Comparison of ENCODE assay signal across 35 cellular contexts in genomic region chr17:67066717-67067116, GRCh38. TPM values are rescaled to one million over a fixed set of nuclear protein-coding genes. Genes with fewer than 3 reads are reported as not detected.
"Had no signal": no experiment of that assay in that cellular context is flagged by ENCODE, and none has a peak within 500 bp of the region (broad histone marks: within the 10 kb centered on the region; RNA-seq: fewer than 3 reads in every experiment).

No MANE protein-coding gene starts in this region.

- H3K36me3 ChIP-seq: adrenal gland, esophagus muscularis mucosa, gastrocnemius medialis, heart left ventricle had no signal

- H3K4me1 ChIP-seq: adrenal gland, body of pancreas, esophagus muscularis mucosa, heart left ventricle had no signal

- H3K27me3 ChIP-seq: adrenal gland, body of pancreas, esophagus muscularis mucosa, foreskin keratinocyte, gastrocnemius medialis, heart left ventricle had no signal

- DNase-seq: activated CD4-positive, alpha-beta memory T cell treated with anti-CD3 and anti-CD28 coated beads for 36 hours; activated CD4-positive, alpha-beta T cell treated with anti-CD3 and anti-CD28 coated beads for 36 hours; activated CD4-positive, alpha-beta T cell treated with anti-CD3 and anti-CD28 coated beads, Interleukin-2, amount 10 ng/mL, durations not matched to agents 24 days and 14 days; activated CD4-positive, CD25-positive, alpha-beta regulatory T cell; activated CD4-positive, CD25-positive, alpha-beta regulatory T cell treated with anti-CD3 and anti-CD28 coated beads, Interleukin-2, amount 50 U/mL, for 72 hours; activated CD8-positive, alpha-beta memory T cell treated with anti-CD3 and anti-CD28 coated beads, Interleukin-2, amount 10 ng/mL, durations not matched to agents 7 days and 5 days; activated CD8-positive, alpha-beta memory T cell treated with anti-CD3 and anti-CD28 coated beads, Interleukin-2, amount 50 U/mL, for 4 hours; activated CD8-positive, alpha-beta T cell treated with anti-CD3 and anti-CD28 coated beads, Interleukin-2, amount 10 ng/mL, durations not matched to agents 7 days and 5 days; activated effector memory CD4-positive, alpha-beta T cell treated with anti-CD3 and anti-CD28 coated beads, Interleukin-2, amount 50 U/mL, for 16 hours; activated naive CD4-positive, alpha-beta T cell treated with anti-CD3 and anti-CD28 coated beads for 36 hours; activated naive CD8-positive, alpha-beta T cell treated with anti-CD3 and anti-CD28 coated beads for 36 hours; activated naive CD8-positive, alpha-beta T cell treated with anti-CD3 and anti-CD28 coated beads, Interleukin-2, amount 50 U/mL, for 24 hours; activated T-cell treated with anti-CD3 and anti-CD28 coated beads, Interleukin-2, amount 50 U/mL, for 1 hour; adrenal gland; amygdala; aorta; body of pancreas; cortex of kidney; dermis blood vessel endothelial cell; effector CD4-positive, alpha-beta T cell; effector memory CD8-positive, alpha-beta T cell; erythroblast; foreskin keratinocyte; gastrocnemius medialis; glutamatergic neuron; heart left ventricle; T-helper 17 cell; T1000 had no signal

- H3K36me3 Mint-ChIP-seq: activated CD4-positive, alpha-beta memory T cell treated with anti-CD3 and anti-CD28 coated beads for 36 hours had no signal

- H3K9me3 ChIP-seq: adrenal gland, body of pancreas, esophagus muscularis mucosa, gastrocnemius medialis, heart left ventricle had no signal

- H3K27me3 Mint-ChIP-seq: activated CD4-positive, alpha-beta memory T cell treated with anti-CD3 and anti-CD28 coated beads for 36 hours; activated CD4-positive, alpha-beta T cell treated with anti-CD3 and anti-CD28 coated beads for 36 hours; activated CD4-positive, alpha-beta T cell treated with anti-CD3 and anti-CD28 coated beads, Interleukin-2, amount 10 ng/mL, durations not matched to agents 24 days and 14 days; activated CD8-positive, alpha-beta memory T cell treated with anti-CD3 and anti-CD28 coated beads, Interleukin-2, amount 10 ng/mL, durations not matched to agents 7 days and 5 days; activated naive CD4-positive, alpha-beta T cell treated with anti-CD3 and anti-CD28 coated beads, Interleukin-2, amount 50 U/mL, for 24 hours; activated naive CD8-positive, alpha-beta T cell treated with anti-CD3 and anti-CD28 coated beads for 36 hours; activated naive CD8-positive, alpha-beta T cell treated with anti-CD3 and anti-CD28 coated beads, Interleukin-2, amount 50 U/mL, for 24 hours; effector memory CD8-positive, alpha-beta T cell; T-helper 17 cell had no signal

- H3K27ac Mint-ChIP-seq: activated CD4-positive, alpha-beta memory T cell treated with anti-CD3 and anti-CD28 coated beads for 36 hours; activated CD4-positive, alpha-beta T cell treated with anti-CD3 and anti-CD28 coated beads for 36 hours; activated CD4-positive, alpha-beta T cell treated with anti-CD3 and anti-CD28 coated beads, Interleukin-2, amount 10 ng/mL, durations not matched to agents 24 days and 14 days; activated CD8-positive, alpha-beta memory T cell treated with anti-CD3 and anti-CD28 coated beads, Interleukin-2, amount 10 ng/mL, durations not matched to agents 7 days and 5 days; activated CD8-positive, alpha-beta T cell treated with anti-CD3 and anti-CD28 coated beads, Interleukin-2, amount 10 ng/mL, durations not matched to agents 7 days and 5 days; activated naive CD4-positive, alpha-beta T cell treated with anti-CD3 and anti-CD28 coated beads for 36 hours; activated naive CD4-positive, alpha-beta T cell treated with anti-CD3 and anti-CD28 coated beads, Interleukin-2, amount 50 U/mL, for 24 hours; activated naive CD8-positive, alpha-beta T cell treated with anti-CD3 and anti-CD28 coated beads for 36 hours; activated naive CD8-positive, alpha-beta T cell treated with anti-CD3 and anti-CD28 coated beads, Interleukin-2, amount 50 U/mL, for 24 hours; activated T-helper 1 cell treated with anti-CD3 and anti-CD28 coated beads, Interleukin-12 subunit alpha, Interleukin-12 subunit beta, Interleukin-2, Interleukin-4 antibody, amounts not matched to agents 30 ng/mL and 10 ng/mL and 1 ng/mL, durations not matched to agents 14 hours and 24 hours and 36 hours; activated T-helper 2 cell treated with anti-CD3 and anti-CD28 coated beads, Interferon-gamma antibody, Interleukin-2, Interleukin-4, amounts not matched to agents 10 μg/mL and 5 μg/mL and 100 μg/mL, durations not matched to agents 14 hours and 24 hours and 36 hours; effector memory CD8-positive, alpha-beta T cell; T-helper 17 cell; T-helper 2 cell treated with Interferon-gamma antibody and Interleukin-4, amounts not matched to agents 5 μg/mL and 100 μg/mL, for 36 hours had no signal

- ATAC-seq: activated CD4-positive, alpha-beta T cell treated with anti-CD3 and anti-CD28 coated beads for 36 hours; activated CD8-positive, alpha-beta memory T cell treated with anti-CD3 and anti-CD28 coated beads, Interleukin-2, amount 10 ng/mL, durations not matched to agents 7 days and 5 days; activated CD8-positive, alpha-beta T cell treated with anti-CD3 and anti-CD28 coated beads, Interleukin-2, amount 10 ng/mL, durations not matched to agents 7 days and 5 days; activated naive CD8-positive, alpha-beta T cell treated with anti-CD3 and anti-CD28 coated beads, Interleukin-2, amount 50 U/mL, for 24 hours; body of pancreas; effector memory CD8-positive, alpha-beta T cell; foreskin keratinocyte; gastrocnemius medialis; heart left ventricle; T-helper 17 cell had no signal

- H3K4me3 ChIP-seq: adrenal gland, body of pancreas, esophagus muscularis mucosa, gastrocnemius medialis, heart left ventricle had no signal

- H3K9me3 Mint-ChIP-seq: activated CD4-positive, alpha-beta memory T cell treated with anti-CD3 and anti-CD28 coated beads for 36 hours; activated CD4-positive, alpha-beta T cell treated with anti-CD3 and anti-CD28 coated beads, Interleukin-2, amount 10 ng/mL, durations not matched to agents 24 days and 14 days; activated naive CD4-positive, alpha-beta T cell treated with anti-CD3 and anti-CD28 coated beads for 36 hours; activated naive CD4-positive, alpha-beta T cell treated with anti-CD3 and anti-CD28 coated beads, Interleukin-2, amount 50 U/mL, for 24 hours; activated naive CD8-positive, alpha-beta T cell treated with anti-CD3 and anti-CD28 coated beads for 36 hours; activated T-helper 1 cell treated with anti-CD3 and anti-CD28 coated beads, Interleukin-12 subunit alpha, Interleukin-12 subunit beta, Interleukin-2, Interleukin-4 antibody, amounts not matched to agents 30 ng/mL and 10 ng/mL and 1 ng/mL, durations not matched to agents 14 hours and 24 hours and 36 hours; activated T-helper 2 cell treated with anti-CD3 and anti-CD28 coated beads, Interferon-gamma antibody, Interleukin-2, Interleukin-4, amounts not matched to agents 10 μg/mL and 5 μg/mL and 100 μg/mL, durations not matched to agents 14 hours and 24 hours and 36 hours; effector memory CD8-positive, alpha-beta T cell; T-helper 2 cell treated with Interferon-gamma antibody and Interleukin-4, amounts not matched to agents 5 μg/mL and 100 μg/mL, for 36 hours had no signal

- H3K4me3 Mint-ChIP-seq: activated CD4-positive, alpha-beta memory T cell treated with anti-CD3 and anti-CD28 coated beads for 36 hours; activated CD4-positive, alpha-beta T cell treated with anti-CD3 and anti-CD28 coated beads for 36 hours; activated CD4-positive, alpha-beta T cell treated with anti-CD3 and anti-CD28 coated beads, Interleukin-2, amount 10 ng/mL, durations not matched to agents 24 days and 14 days; activated CD8-positive, alpha-beta memory T cell treated with anti-CD3 and anti-CD28 coated beads, Interleukin-2, amount 10 ng/mL, durations not matched to agents 7 days and 5 days; activated CD8-positive, alpha-beta T cell treated with anti-CD3 and anti-CD28 coated beads, Interleukin-2, amount 10 ng/mL, durations not matched to agents 7 days and 5 days; activated naive CD4-positive, alpha-beta T cell treated with anti-CD3 and anti-CD28 coated beads for 36 hours; activated naive CD4-positive, alpha-beta T cell treated with anti-CD3 and anti-CD28 coated beads, Interleukin-2, amount 50 U/mL, for 24 hours; activated naive CD8-positive, alpha-beta T cell treated with anti-CD3 and anti-CD28 coated beads for 36 hours; activated naive CD8-positive, alpha-beta T cell treated with anti-CD3 and anti-CD28 coated beads, Interleukin-2, amount 50 U/mL, for 24 hours; activated T-helper 1 cell treated with anti-CD3 and anti-CD28 coated beads, Interleukin-12 subunit alpha, Interleukin-12 subunit beta, Interleukin-2, Interleukin-4 antibody, amounts not matched to agents 30 ng/mL and 10 ng/mL and 1 ng/mL, durations not matched to agents 14 hours and 24 hours and 36 hours; effector memory CD8-positive, alpha-beta T cell; T-helper 17 cell; T-helper 2 cell treated with Interferon-gamma antibody and Interleukin-4, amounts not matched to agents 5 μg/mL and 100 μg/mL, for 36 hours had no signal

- H3K4me1 Mint-ChIP-seq: activated CD4-positive, alpha-beta T cell treated with anti-CD3 and anti-CD28 coated beads for 36 hours; activated CD4-positive, alpha-beta T cell treated with anti-CD3 and anti-CD28 coated beads, Interleukin-2, amount 10 ng/mL, durations not matched to agents 24 days and 14 days; activated CD8-positive, alpha-beta memory T cell treated with anti-CD3 and anti-CD28 coated beads, Interleukin-2, amount 10 ng/mL, durations not matched to agents 7 days and 5 days; activated naive CD4-positive, alpha-beta T cell treated with anti-CD3 and anti-CD28 coated beads, Interleukin-2, amount 50 U/mL, for 24 hours; activated naive CD8-positive, alpha-beta T cell treated with anti-CD3 and anti-CD28 coated beads for 36 hours; activated naive CD8-positive, alpha-beta T cell treated with anti-CD3 and anti-CD28 coated beads, Interleukin-2, amount 50 U/mL, for 24 hours; T-helper 17 cell had no signal

- H3K27ac ChIP-seq: adrenal gland, body of pancreas, esophagus muscularis mucosa, foreskin keratinocyte, gastrocnemius medialis, heart left ventricle had no signal

RNA-seq across cellular contexts. Expression of gene CACNG1, which starts 22.4 kb away (rescaled TPM):
- total RNA-seq: activated CD4-positive, alpha-beta memory T cell treated with anti-CD3 and anti-CD28 coated beads for 36 hours; activated CD4-positive, alpha-beta T cell treated with anti-CD3 and anti-CD28 coated beads for 36 hours; activated CD4-positive, alpha-beta T cell treated with anti-CD3 and anti-CD28 coated beads, Interleukin-2, amount 10 ng/mL, durations not matched to agents 24 days and 14 days; activated CD8-positive, alpha-beta memory T cell treated with anti-CD3 and anti-CD28 coated beads for 36 hours; activated CD8-positive, alpha-beta memory T cell treated with anti-CD3 and anti-CD28 coated beads, Interleukin-2, amount 10 ng/mL, durations not matched to agents 7 days and 5 days; activated CD8-positive, alpha-beta T cell treated with anti-CD3 and anti-CD28 coated beads, Interleukin-2, amount 10 ng/mL, durations not matched to agents 7 days and 5 days; activated naive CD4-positive, alpha-beta T cell treated with anti-CD3 and anti-CD28 coated beads for 36 hours; activated naive CD8-positive, alpha-beta T cell treated with anti-CD3 and anti-CD28 coated beads for 36 hours; activated T-helper 1 cell treated with anti-CD3 and anti-CD28 coated beads, Interleukin-12 subunit alpha, Interleukin-12 subunit beta, Interleukin-2, Interleukin-4 antibody, amounts not matched to agents 30 ng/mL and 10 ng/mL and 1 ng/mL, durations not matched to agents 14 hours and 24 hours and 36 hours; activated T-helper 2 cell treated with anti-CD3 and anti-CD28 coated beads, Interferon-gamma antibody, Interleukin-2, Interleukin-4, amounts not matched to agents 10 μg/mL and 5 μg/mL and 100 μg/mL, durations not matched to agents 14 hours and 24 hours and 36 hours; aorta; body of pancreas; chondrocyte; dermis blood vessel endothelial cell; esophagus muscularis mucosa; foreskin keratinocyte; heart left ventricle; T-helper 17 cell had no signal
